ENCODE assay signal across 1 cellular context in genomic region chr10:30437039-30437781, GRCh38.
A peak's percentile ranks its signal among the peaks of the same experiment; 100 is the strongest.
TF ChIP-seq lines count a peak whose summit lies in the region.

No MANE protein-coding gene starts in this region.

TF ChIP-seq in K562, 482 proteins besides CTCF, POLR2A, EP300 and RAD21 (continued from another document and continues in another):
- TF ChIP-seq EZH2 (IDR thresholded peaks at IDR 0.05; ENCODE audit: borderline replicate concordance, low read depth, low read length) = no peak
- peak; percentile 97 for TF ChIP-seq FOSL1 (tag; conservative IDR thresholded peaks at IDR 0.05)
- TF ChIP-seq SOX6 (IDR thresholded peaks at IDR 0.05) = peak; percentile 98
- TF ChIP-seq ZNF146 (CRISPR knock-in tag; IDR thresholded peaks at IDR 0.05; ENCODE audit: unreplicated experiment) = no peak
- no peak for TF ChIP-seq TAF15 (IDR thresholded peaks at IDR 0.05; ENCODE audit: low read depth, low read length)
- TF ChIP-seq ZNF589 (CRISPR knock-in tag; IDR thresholded peaks at IDR 0.05; ENCODE audit: low read depth) = 0 out of 2 replicates have a peak, but pooled peaks have one; percentile 46
- no peak for TF ChIP-seq JUNB (CRISPR knock-in tag; conservative IDR thresholded peaks at IDR 0.05)
- TF ChIP-seq KDM1A (IDR thresholded peaks at IDR 0.05) = peak; percentile 96
- TF ChIP-seq ZSCAN32 (CRISPR knock-in tag; IDR thresholded peaks at IDR 0.05) = no peak
- TF ChIP-seq ZNF316 (IDR thresholded peaks at IDR 0.05) = peak; percentile 99
- no peak for TF ChIP-seq TCF7L2 (IDR thresholded peaks at IDR 0.05; ENCODE audit: low read depth, low read length)
- no peak for TF ChIP-seq BCLAF1 (IDR thresholded peaks at IDR 0.05; ENCODE audit: borderline replicate concordance in 1 of 2, control insufficient read depth in 1 of 2, low read depth in 2 of 2, low read length in 1 of 2)
- TF ChIP-seq ZKSCAN3 (CRISPR knock-in tag; IDR thresholded peaks at IDR 0.05) = no peak
- peak; percentile 82 for TF ChIP-seq ETV1 (tag; conservative IDR thresholded peaks at IDR 0.05; ENCODE audit: low read depth)
- TF ChIP-seq KAT7 (CRISPR knock-in tag; IDR thresholded peaks at IDR 0.05; ENCODE audit: borderline replicate concordance) = peak; percentile 55; the same call in 1 of the 2 replicates
- TF ChIP-seq RBM15 (IDR thresholded peaks at IDR 0.05; ENCODE audit: insufficient read depth, low read length) = no peak
- TF ChIP-seq YY1 (IDR thresholded peaks at IDR 0.05; ENCODE audit: borderline replicate concordance in 1 of 3, control insufficient read depth in 1 of 3, extremely low read depth in 1 of 3, insufficient read depth in 3 of 3, insufficient read length in 1 of 3, insufficient replicate concordance in 2 of 3, low read depth in 1 of 3, low read length in 2 of 3) = no peak
- TF ChIP-seq PHF20 (IDR thresholded peaks at IDR 0.05; ENCODE audit: partially characterized antibody) = peak; percentile 38
- TF ChIP-seq ZNF318 (IDR thresholded peaks at IDR 0.05; ENCODE audit: borderline replicate concordance in 1 of 2, low read depth in 1 of 2) = peak in 1 of 2 experiments; percentile 93; a peak in 2 of 4 replicates
- peak; percentile 83 for TF ChIP-seq JUN (IDR thresholded peaks at IDR 0.05; ENCODE audit: borderline replicate concordance, low read depth, low read length)
- TF ChIP-seq JUN (CRISPR knock-in tag; IDR thresholded peaks at IDR 0.05; ENCODE audit: borderline replicate concordance) = no peak
- peak; percentile 77; the same call in 1 of the 2 replicates for TF ChIP-seq MECOM (CRISPR knock-in tag; IDR thresholded peaks at IDR 0.05)
- no peak for TF ChIP-seq ELK1 (CRISPR knock-in tag; IDR thresholded peaks at IDR 0.05)
- TF ChIP-seq CREB3L1 (IDR thresholded peaks at IDR 0.05; ENCODE audit: borderline replicate concordance, low read depth) = no peak
- TF ChIP-seq ASH1L (IDR thresholded peaks at IDR 0.05; ENCODE audit: borderline replicate concordance, low read depth, partially characterized antibody) = no peak
- TF ChIP-seq ZNF785 (CRISPR knock-in tag; IDR thresholded peaks at IDR 0.05) = no peak
- TF ChIP-seq BCL6 (CRISPR knock-in tag; IDR thresholded peaks at IDR 0.05) = no peak
- no peak for TF ChIP-seq TSC22D4 (tag; IDR thresholded peaks at IDR 0.05)
- TF ChIP-seq MXD1 (CRISPR knock-in tag; IDR thresholded peaks at IDR 0.05; ENCODE audit: borderline replicate concordance, poor library complexity, severe bottlenecking) = no peak
- no peak for TF ChIP-seq STAT5B (CRISPR knock-in tag; IDR thresholded peaks at IDR 0.05)
- no peak for TF ChIP-seq ZNF197 (CRISPR knock-in tag; IDR thresholded peaks at IDR 0.05; ENCODE audit: low read depth)
- peak; percentile 84; the same call in 1 of the 2 replicates for TF ChIP-seq NCOA1 (IDR thresholded peaks at IDR 0.05; ENCODE audit: low read depth)
- no peak for TF ChIP-seq ID3 (CRISPR knock-in tag; IDR thresholded peaks at IDR 0.05)
- peak; percentile 85 for TF ChIP-seq ID3 (tag; IDR thresholded peaks at IDR 0.05)
- TF ChIP-seq ZFP1 (CRISPR knock-in tag; IDR thresholded peaks at IDR 0.05) = no peak
- no peak for TF ChIP-seq GTF3C2 (IDR thresholded peaks at IDR 0.05; ENCODE audit: borderline replicate concordance, extremely low read depth, insufficient read length)
- TF ChIP-seq SIRT6 (IDR thresholded peaks at IDR 0.05; ENCODE audit: low read depth, low read length) = no peak
- peak; percentile 94 for TF ChIP-seq TAL1 (IDR thresholded peaks at IDR 0.05)
- TF ChIP-seq FOXA1 (IDR thresholded peaks at IDR 0.05; ENCODE audit: borderline replicate concordance) = no peak
- TF ChIP-seq TBP (optimal IDR thresholded peaks at IDR 0.05; ENCODE audit: low read depth, low read length) = peak; percentile 57
- TF ChIP-seq NCOA6 (IDR thresholded peaks at IDR 0.05) = peak; percentile 27; the same call in 1 of the 2 replicates
- peak; percentile 20 for TF ChIP-seq TAF1 (IDR thresholded peaks at IDR 0.05; ENCODE audit: control insufficient read depth, extremely low read depth, insufficient read depth, low read length, severe bottlenecking)
- peak; percentile 94 for TF ChIP-seq HDGF (IDR thresholded peaks at IDR 0.05)
- peak; percentile 95 for TF ChIP-seq ESRRA (IDR thresholded peaks at IDR 0.05; ENCODE audit: borderline replicate concordance, low read depth)
